In genomic region chr19:16514383-16515019, GRCh38 we compare ENCODE assay signal across 16 cellular contexts. TPM values are rescaled to one million over a fixed set of nuclear protein-coding genes. Genes with fewer than 3 reads are reported as not detected.
A peak's percentile ranks its signal among the peaks of the same experiment; 100 is the strongest.
DNase-seq lines count a peak whose midpoint lies in the region; ATAC-seq and TF ChIP-seq lines count a peak whose summit lies in the region.
"Had no signal": no experiment of that assay in that cellular context is flagged by ENCODE, and none has a peak within 500 bp of the region (broad histone marks: within the 10 kb centered on the region; RNA-seq: fewer than 3 reads in every experiment).

No MANE protein-coding gene starts in this region.

- H4K20me1 ChIP-seq in PC-3 (ENCODE audit: low read length), result peaks cover 8% of the 10 kb centered on the region; the same call in 1 of the 2 replicates

- no peaks in the 10 kb centered on the region for H3K27me3 ChIP-seq in PC-3 (ENCODE audit: low read length)
- H3K27me3 ChIP-seq: suprapubic skin had no signal

- no peak overlapping the region for H3K27ac ChIP-seq in PC-3 (ENCODE audit: low read length)
- H3K27ac ChIP-seq: suprapubic skin had no signal

- no TSS peak for BruUV-seq in PC-3 (replicated peaks; lab: Mats Ljungman, UMichigan)

- ATAC-seq in PC-3, result peak; percentile 54
- ATAC-seq: T-helper 17 cell had no signal

- H3K36me3 ChIP-seq in PC-3 (ENCODE audit: low read depth, low read length), result peaks cover 20% of the 10 kb centered on the region

- POLR2A ChIA-PET in PC-3 (lab: Charles Lee; ENCODE audit: unreplicated experiment), result no interaction called here

- TF ChIP-seq CTCF in GM12873 (IDR thresholded peaks at IDR 0.05; ENCODE audit: insufficient read depth, low read depth, low read length, missing control alignments) (peak; percentile 11), PC-3 (conservative IDR thresholded peaks at IDR 0.05; ENCODE audit: low read depth, low read length) (peak; percentile 26)

- no peaks in the 10 kb centered on the region for H3K79me2 ChIP-seq in PC-3 (ENCODE audit: low read length)

- no peak overlapping the region for H3K4me2 ChIP-seq in PC-3 (ENCODE audit: low read length)

- CTCF ChIA-PET in PC-3 (lab: Charles Lee), result interaction anchor here (0.6 kb wide), 1 partner anchor 98 kb away, joined by 3 read pairs; no protein-coding TSS in a partner anchor

- H3K9me2 ChIP-seq in PC-3 (replicated peaks; ENCODE audit: low read length), result no peaks in the 10 kb centered on the region

- H3K4me1 ChIP-seq in PC-3 (ENCODE audit: insufficient read depth, low read length), result no peaks in the 10 kb centered on the region

- DNase-seq in PC-3 (no peak), islet precursor cell (peak; percentile 52), dermis blood vessel endothelial cell (no peak), HuH-7 (ENCODE audit: low spot score) (no peak)
- DNase-seq in activated CD4-positive, alpha-beta T cell treated with anti-CD3 and anti-CD28 coated beads, Interleukin-2, amount 50 U/mL, for 1 hour, result no peak
- DNase-seq: activated CD4-positive, CD25-positive, alpha-beta regulatory T cell; activated gamma-delta T cell; COR-L47; foreskin melanocyte; NCI-H146; NCI-H345; SHP77 treated with DMSO at 0.1 percent for 48 hours; T-helper 17 cell had no signal

- intact Hi-C loops in PC-3 (cut with micrococcal nuclease), result no loop called here

- H2AFZ ChIP-seq in PC-3 (ENCODE audit: low read length), result no peak overlapping the region

- peaks cover 4% of the 10 kb centered on the region for H3F3A ChIP-seq in PC-3 (ENCODE audit: low read length, unreplicated experiment)

- H3K4me3 ChIP-seq in PC-3 (ENCODE audit: low read length), result no peak overlapping the region
- H3K4me3 ChIP-seq: suprapubic skin had no signal

- H3K9ac ChIP-seq in PC-3 (ENCODE audit: low read length), result no peak overlapping the region

- no peaks in the 10 kb centered on the region for H3K9me3 ChIP-seq in PC-3 (ENCODE audit: low read length)
- H3K9me3 ChIP-seq: suprapubic skin had no signal

RNA-seq across cellular contexts. Expression of gene C19orf44, which starts 18.3 kb away (rescaled TPM):
- total RNA-seq in PC-3 (2014; rRNA removed) (2.5 and 5.2 TPM in 2 replicates), dermis blood vessel endothelial cell (3.1 and 5.3 TPM in 2 replicates)

RNA-seq across cellular contexts. Expression of gene CALR3, which starts 18.5 kb away (rescaled TPM):
- total RNA-seq in PC-3 (2014; rRNA removed) (0.47 TPM in 1 of 2 replicates, not detected in the other), dermis blood vessel endothelial cell (not detected in 2 replicates)
- total RNA-seq: osteocyte, suprapubic skin, T-helper 17 cell had no signal

RNA-seq across cellular contexts. Expression of gene CHERP, which starts 27.7 kb away (rescaled TPM):
- total RNA-seq in PC-3 (2014; rRNA removed) (13.4 and 24.2 TPM in 2 replicates), dermis blood vessel endothelial cell (2.7 and 10.3 TPM in 2 replicates)

RNA-seq across cellular contexts. Expression of gene EPS15L1, which starts 42.7 kb away (rescaled TPM):
- total RNA-seq in PC-3 (2014; rRNA removed), result 18.1 and 23.8 TPM in 2 replicates
- 8.7 and 11.8 TPM in 2 replicates for total RNA-seq in dermis blood vessel endothelial cell

RNA-seq across cellular contexts. Expression of gene SLC35E1, which starts 57.7 kb away (rescaled TPM):
- total RNA-seq in PC-3 (2014; rRNA removed) (52.6 and 62.3 TPM in 2 replicates), dermis blood vessel endothelial cell (24.5 and 34.1 TPM in 2 replicates)
